Comparison of ENCODE assay signal across 8 cellular contexts in the genomic region with DNA sequence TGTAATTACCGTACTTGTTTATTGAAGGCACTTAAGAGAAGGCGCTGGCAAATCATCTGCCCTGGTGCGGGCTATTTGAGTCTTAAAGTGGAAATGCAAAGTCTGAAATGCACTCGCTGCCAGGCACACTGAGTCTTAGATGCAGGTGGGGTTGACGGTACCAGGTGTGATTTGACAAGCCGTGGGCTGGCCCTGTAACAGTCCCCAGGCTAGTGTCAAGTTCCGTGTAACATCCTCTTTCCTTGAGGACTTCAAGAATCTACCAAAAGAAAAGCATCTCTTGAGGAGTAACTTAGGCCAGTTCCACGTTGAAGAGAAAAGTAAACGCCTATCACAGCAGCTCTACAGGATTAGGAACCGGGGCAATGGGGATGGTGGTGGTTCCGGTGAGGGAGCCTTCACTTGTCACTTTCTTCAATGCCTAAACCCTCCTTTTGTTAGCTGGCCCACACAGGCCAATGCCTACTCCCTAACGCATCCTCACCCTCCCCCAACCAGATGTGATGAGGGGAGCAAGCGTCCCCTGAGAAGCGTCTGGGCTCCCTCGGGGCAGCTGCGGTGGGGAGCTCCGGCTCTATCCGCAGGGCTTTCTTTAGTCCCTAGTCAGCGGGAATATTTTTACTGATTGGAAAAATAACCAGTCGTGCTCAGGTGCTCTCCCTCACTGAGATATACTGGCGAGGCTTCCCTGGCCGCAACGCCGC. TPM values are rescaled to one million over a fixed set of nuclear protein-coding genes. Genes with fewer than 3 reads are reported as not detected.
DNase-seq lines count a peak whose midpoint lies in the region; ATAC-seq and TF ChIP-seq lines count a peak whose summit lies in the region.

No MANE protein-coding gene starts in this region.

- H3F3A ChIP-seq in SK-N-SH (replicated peaks; ENCODE audit: insufficient read depth) (peaks cover 10% of the 10 kb centered on the region), neural cell (ENCODE audit: insufficient read depth, low read length, poor library complexity, severe bottlenecking) (no peaks in the 10 kb centered on the region)

- H3K9me3 ChIP-seq in SK-N-SH: no peaks in the 10 kb centered on the region
- H3K9me3 ChIP-seq in neural cell (ENCODE audit: low read length): no peaks in the 10 kb centered on the region

- peaks cover 36% of the 10 kb centered on the region for H3K79me2 ChIP-seq in SK-N-SH (ENCODE audit: insufficient read depth)
- H3K79me2 ChIP-seq in neural cell (replicated peaks; ENCODE audit: insufficient read depth, low read length): peaks cover 23% of the 10 kb centered on the region

- peaks cover 0 to 17% of the 10 kb centered on the region in 2 experiments; a peak in 3 of 4 replicates for H3K4me1 ChIP-seq in SK-N-SH (ENCODE audit: control insufficient read depth in 1 of 2, insufficient read depth in 2 of 2, low read depth in 1 of 2, low read length in 1 of 2)

- CTCF ChIA-PET in SK-N-SH (lab: Yijun Ruan, JAX): interaction anchor here (1.0 to 1.9 kb wide), 4 partner anchors 8 to 141 kb away, joined by 3 to 6 read pairs (median 4); no protein-coding TSS in a partner anchor

- peaks cover 0 to 2% of the 10 kb centered on the region in 2 donors for H3K36me3 Mint-ChIP-seq in CD14-positive monocyte

- peaks cover 0 to 2% (median 0%) of the 10 kb centered on the region in 7 donors for H3K9me3 Mint-ChIP-seq in CD14-positive monocyte

- DNase-seq in CD14-positive monocyte (ENCODE audit: low spot score) (no peak), SK-N-SH (peak; percentile 64), epithelial cell of proximal tubule (ENCODE audit: low read depth) (no peak), NCI-H2107 treated with DMSO at 0.1 percent for 48 hours (lab: John Stamatoyannopoulos, UW; ENCODE audit: unreplicated experiment) (no peak), islet precursor cell (no peak)

- no peaks in the 10 kb centered on the region for H3K9me2 ChIP-seq in SK-N-SH
- no peaks in the 10 kb centered on the region for H3K9me2 ChIP-seq in neural cell (ENCODE audit: insufficient read depth, low read length)

- WGBS in SK-N-SH (ENCODE audit: low lambda C conversion rate): 39% methylated on average over 22 of the region's 24 CpGs

- H3K4me1 Mint-ChIP-seq in CD14-positive monocyte: peaks cover 45% of the 10 kb centered on the region

- peak overlapping the region; percentile 39; the same call in 1 of the 2 replicates for H2AFZ ChIP-seq in SK-N-SH (ENCODE audit: low read depth)
- peak overlapping the region; percentile 83 for H2AFZ ChIP-seq in neural cell (ENCODE audit: low read depth, low read length)

- TF ChIP-seq RAD21 in SK-N-SH (IDR thresholded peaks at IDR 0.05; ENCODE audit: low read length) (no peak; the same call in 1 of the 2 replicates), neural cell (conservative IDR thresholded peaks at IDR 0.05) (no peak)

- H3K36me3 ChIP-seq in SK-N-SH (replicated peaks in 1 of 2; ENCODE audit: control insufficient read depth in 1 of 2, insufficient read depth in 2 of 2, low read length in 1 of 2) (no peaks in the 10 kb centered on the region), neural cell (ENCODE audit: insufficient read depth, low read length) (no peaks in the 10 kb centered on the region)

- ATAC-seq in GM18868 (IDR thresholded peaks at IDR 0.05; ENCODE audit: unreplicated experiment) (peak; percentile 27), HG03066 (IDR thresholded peaks at IDR 0.05; ENCODE audit: low read depth, unreplicated experiment) (peak; percentile 30)

- H3K27me3 Mint-ChIP-seq in CD14-positive monocyte (ENCODE audit: low read depth in 3 of 3): no peaks in the 10 kb centered on the region

- H3K27ac Mint-ChIP-seq in CD14-positive monocyte: peak overlapping the region; percentile 89 to 99 (median 98)

- H3K9ac ChIP-seq in SK-N-SH (peak overlapping the region; percentile 95; the same call in 1 of the 2 replicates), neural cell (ENCODE audit: low read length) (peak overlapping the region; percentile 80)

- peak overlapping the region; percentile 88 to 92 for H3K27ac ChIP-seq in SK-N-SH (ENCODE audit: low read depth in 2 of 2, low read length in 1 of 2)
- H3K27ac ChIP-seq in neural cell (ENCODE audit: low read length): peak overlapping the region; percentile 38

- intact Hi-C loops in CD14-positive monocyte (cut with micrococcal nuclease): loop anchor here (5.0 to 10.0 kb wide), 3 partner anchors 253 to 1133 kb away; partner anchors contain the start of genes MDH1 (in 2 of the 2), WDPCP (in 2 of the 2) and EHBP1 (in 1 of the 2)

- TF ChIP-seq EP300 in SK-N-SH (IDR thresholded peaks at IDR 0.05; ENCODE audit: borderline replicate concordance in 1 of 2, low read depth in 1 of 2, low read length in 1 of 2) (no peak), neural cell (conservative IDR thresholded peaks at IDR 0.05; ENCODE audit: poor library complexity, severe bottlenecking) (no peak)

- peaks cover 17% of the 10 kb centered on the region; the same call in 1 of the 2 replicates for H4K20me1 ChIP-seq in SK-N-SH (ENCODE audit: insufficient read depth)
- H4K20me1 ChIP-seq in neural cell (ENCODE audit: insufficient read depth): no peaks in the 10 kb centered on the region

- TF ChIP-seq CTCF in CD14-positive monocyte (IDR thresholded peaks at IDR 0.05) (no peak), SK-N-SH (IDR thresholded peaks at IDR 0.05) (no peak), epithelial cell of proximal tubule (conservative IDR thresholded peaks at IDR 0.05; ENCODE audit: low read depth, low read length) (no peak), neural cell (IDR thresholded peaks at IDR 0.05; ENCODE audit: poor library complexity, severe bottlenecking) (peak; percentile 58)

- H3K4me2 ChIP-seq in SK-N-SH (peak overlapping the region; percentile 80), neural cell (ENCODE audit: low read length) (peak overlapping the region; percentile 89)

- peak overlapping the region; percentile 97 to 98 for H3K4me3 Mint-ChIP-seq in CD14-positive monocyte

- POLR2A ChIA-PET in SK-N-SH (lab: Yijun Ruan, JAX): interaction anchor here (0.5 kb wide), 1 partner anchor 21 kb away, joined by 3 read pairs; no protein-coding TSS in a partner anchor

- no peaks in the 10 kb centered on the region for H3K27me3 ChIP-seq in SK-N-SH (ENCODE audit: insufficient read depth)
- H3K27me3 ChIP-seq in neural cell (ENCODE audit: insufficient read depth, low read depth, low read length): no peaks in the 10 kb centered on the region

- H3K4me3 ChIP-seq in SK-N-SH (ENCODE audit: low read depth in 2 of 2, low read length in 1 of 2) (peak overlapping the region; percentile 80 to 96), epithelial cell of proximal tubule (ENCODE audit: low read depth, low read length) (peak overlapping the region; percentile 68), neural cell (ENCODE audit: low read length) (peak overlapping the region; percentile 90)

TF ChIP-seq in SK-N-SH, 30 proteins besides CTCF, POLR2A, EP300 and RAD21:
- TF ChIP-seq NFIC (IDR thresholded peaks at IDR 0.05; ENCODE audit: borderline replicate concordance) (no peak), TAF1 (IDR thresholded peaks at IDR 0.05; ENCODE audit: borderline replicate concordance, low read depth, low read length) (no peak), ZBTB33 (IDR thresholded peaks at IDR 0.05; ENCODE audit: borderline replicate concordance, low read depth) (no peak), MXI1 (IDR thresholded peaks at IDR 0.05; ENCODE audit: low read depth, low read length) (peak; percentile 38; the same call in 1 of the 2 replicates)

TF ChIP-seq in neural cell, 6 proteins besides CTCF, POLR2A, EP300 and RAD21:
- TF ChIP-seq, protein P1, sequence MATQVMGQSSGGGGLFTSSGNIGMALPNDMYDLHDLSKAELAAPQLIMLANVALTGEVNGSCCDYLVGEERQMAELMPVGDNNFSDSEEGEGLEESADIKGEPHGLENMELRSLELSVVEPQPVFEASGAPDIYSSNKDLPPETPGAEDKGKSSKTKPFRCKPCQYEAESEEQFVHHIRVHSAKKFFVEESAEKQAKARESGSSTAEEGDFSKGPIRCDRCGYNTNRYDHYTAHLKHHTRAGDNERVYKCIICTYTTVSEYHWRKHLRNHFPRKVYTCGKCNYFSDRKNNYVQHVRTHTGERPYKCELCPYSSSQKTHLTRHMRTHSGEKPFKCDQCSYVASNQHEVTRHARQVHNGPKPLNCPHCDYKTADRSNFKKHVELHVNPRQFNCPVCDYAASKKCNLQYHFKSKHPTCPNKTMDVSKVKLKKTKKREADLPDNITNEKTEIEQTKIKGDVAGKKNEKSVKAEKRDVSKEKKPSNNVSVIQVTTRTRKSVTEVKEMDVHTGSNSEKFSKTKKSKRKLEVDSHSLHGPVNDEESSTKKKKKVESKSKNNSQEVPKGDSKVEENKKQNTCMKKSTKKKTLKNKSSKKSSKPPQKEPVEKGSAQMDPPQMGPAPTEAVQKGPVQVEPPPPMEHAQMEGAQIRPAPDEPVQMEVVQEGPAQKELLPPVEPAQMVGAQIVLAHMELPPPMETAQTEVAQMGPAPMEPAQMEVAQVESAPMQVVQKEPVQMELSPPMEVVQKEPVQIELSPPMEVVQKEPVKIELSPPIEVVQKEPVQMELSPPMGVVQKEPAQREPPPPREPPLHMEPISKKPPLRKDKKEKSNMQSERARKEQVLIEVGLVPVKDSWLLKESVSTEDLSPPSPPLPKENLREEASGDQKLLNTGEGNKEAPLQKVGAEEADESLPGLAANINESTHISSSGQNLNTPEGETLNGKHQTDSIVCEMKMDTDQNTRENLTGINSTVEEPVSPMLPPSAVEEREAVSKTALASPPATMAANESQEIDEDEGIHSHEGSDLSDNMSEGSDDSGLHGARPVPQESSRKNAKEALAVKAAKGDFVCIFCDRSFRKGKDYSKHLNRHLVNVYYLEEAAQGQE (IDR thresholded peaks at IDR 0.05; ENCODE audit: borderline replicate concordance): peak; percentile 72
- TF ChIP-seq EZH2 (IDR thresholded peaks at IDR 0.05; ENCODE audit: borderline replicate concordance, insufficient read depth, low read length, poor library complexity, severe bottlenecking) (no peak), MXI1 (conservative IDR thresholded peaks at IDR 0.05; ENCODE audit: poor library complexity, severe bottlenecking) (peak; percentile 52)

RNA-seq across cellular contexts. Expression of gene UGP2, which starts 1.5 kb away (rescaled TPM):
- polyA plus RNA-seq in CD14-positive monocyte: 10 to 100 TPM; 49.9 to 71.8 TPM
- polyA plus RNA-seq in SK-N-SH (2012; rRNA removed): 30.1 and 39.1 TPM in 2 replicates
- polyA plus RNA-seq in SK-N-SH (2012; cell fraction: cytosol; rRNA removed): 55.9 and 74.5 TPM in 2 replicates
- polyA plus RNA-seq in SK-N-SH (2012; cell fraction: nucleus; rRNA removed): 10.6 and 24.6 TPM in 2 replicates
- total RNA-seq in epithelial cell of proximal tubule: 72.6 and 107 TPM in 2 replicates
- 51.7 and 55.6 TPM in 2 replicates for polyA plus RNA-seq in neural cell
- 55.5 and 57.9 TPM in 2 replicates for polyA minus RNA-seq in neural cell
